ENCODE assay signal across 22 cellular contexts in the genomic region with DNA sequence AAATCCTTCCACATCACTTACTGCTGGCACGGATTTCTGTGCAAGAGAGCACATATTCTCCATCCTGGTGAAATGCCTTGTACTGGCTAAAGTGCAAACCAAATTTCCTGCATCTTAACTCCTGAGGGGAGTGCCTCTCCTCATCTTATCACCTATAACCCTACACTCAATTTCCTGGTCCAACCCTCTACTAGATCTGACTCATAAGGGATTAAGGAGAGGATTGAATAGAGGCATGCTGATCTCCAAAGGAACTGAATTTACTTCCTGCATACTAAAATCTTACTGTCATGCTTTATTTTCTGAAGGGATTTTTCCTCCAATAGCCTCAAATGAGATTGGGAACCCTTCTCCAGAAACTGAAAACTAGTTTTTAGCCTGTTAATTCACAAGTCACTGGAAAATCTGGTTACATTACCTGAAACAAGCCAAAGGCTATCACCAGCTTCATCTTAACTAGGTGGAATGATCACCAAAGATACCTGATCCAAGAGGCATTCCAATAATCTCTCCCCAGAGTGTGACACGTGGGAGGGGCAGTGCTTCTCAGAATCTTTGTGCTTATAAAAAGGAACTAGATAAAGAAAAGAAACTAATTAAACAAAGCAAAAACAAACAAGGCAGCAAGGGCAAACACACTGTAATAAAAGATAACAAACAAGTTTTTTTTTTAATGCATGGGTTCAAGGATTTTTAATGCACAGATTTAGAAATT.
DNase-seq lines count a peak whose midpoint lies in the region; ATAC-seq and TF ChIP-seq lines count a peak whose summit lies in the region.
"Had no signal": no experiment of that assay in that cellular context is flagged by ENCODE, and none has a peak within 500 bp of the region (broad histone marks: within the 10 kb centered on the region; RNA-seq: fewer than 3 reads in every experiment).

No MANE protein-coding gene starts in this region.

- no peak overlapping the region for H3K4me3 Mint-ChIP-seq in WTC11
- H3K4me3 Mint-ChIP-seq: activated T-cell treated with anti-CD3 and anti-CD28 coated beads, Interleukin-2, amount 50 U/mL, for 24 hours; dendritic cell treated with granulocyte-macrophage colony-stimulating factor and Interleukin-4, amounts not matched to agents 40 ng/mL and 50 ng/mL, for 4 days; IgD-negative memory B cell; immature natural killer cell; memory B cell; natural killer cell treated with Interleukin-12 subunit alpha and Interleukin-12 subunit beta and Interleukin-15 and Interleukin-18, amount 100 ng/mL, for 72 hours; stimulated activated naive B cell treated with anti-CD40 and anti-IgM and Interleukin-4, amounts not matched to agents 10 μg/mL and 1 μg/mL and 100 μg/mL, for 72 hours had no signal

- TF ChIP-seq CTCF in WTC11 (IDR thresholded peaks at IDR 0.05) (no peak), hepatocyte (IDR thresholded peaks at IDR 0.05; ENCODE audit: poor library complexity) (no peak)

- H3K79me2 ChIP-seq in hepatocyte = no peaks in the 10 kb centered on the region

- no peaks in the 10 kb centered on the region for H3K36me3 Mint-ChIP-seq in WTC11
- H3K36me3 Mint-ChIP-seq: IgD-negative memory B cell; immature natural killer cell; memory B cell; natural killer cell treated with Interleukin-12 subunit alpha and Interleukin-12 subunit beta and Interleukin-15 and Interleukin-18, amount 100 ng/mL, for 72 hours; stimulated activated naive B cell treated with anti-CD40 and anti-IgM and Interleukin-4, amounts not matched to agents 10 μg/mL and 1 μg/mL and 100 μg/mL, for 72 hours had no signal

- H3K4me3 ChIP-seq in hepatocyte (no peak overlapping the region), urinary bladder (ENCODE audit: low read depth, low read length) (no peak overlapping the region)
- H3K4me3 ChIP-seq: transverse colon had no signal

- H3K4me2 ChIP-seq in hepatocyte = no peak overlapping the region

- WGBS in hepatocyte (ENCODE audit: low lambda C conversion rate, missing lambda C conversion rate) = 49% methylated on average over 2 of the region's 2 CpGs
- WGBS in urinary bladder = 36% methylated on average over 2 of the region's 2 CpGs

- no peaks in the 10 kb centered on the region for H3K27me3 Mint-ChIP-seq in WTC11 (ENCODE audit: low read depth)
- H3K27me3 Mint-ChIP-seq: activated T-cell treated with anti-CD3 and anti-CD28 coated beads, Interleukin-2, amount 50 U/mL, for 24 hours; dendritic cell treated with granulocyte-macrophage colony-stimulating factor and Interleukin-4, amounts not matched to agents 40 ng/mL and 50 ng/mL, for 4 days; natural killer cell treated with Interleukin-12 subunit alpha and Interleukin-12 subunit beta and Interleukin-15 and Interleukin-18, amount 100 ng/mL, for 72 hours; progenitor cell of endocrine pancreas; stimulated activated naive B cell treated with anti-CD40 and anti-IgM and Interleukin-4, amounts not matched to agents 10 μg/mL and 1 μg/mL and 100 μg/mL, for 72 hours had no signal

- no peaks in the 10 kb centered on the region for H3K9me3 Mint-ChIP-seq in WTC11
- H3K9me3 Mint-ChIP-seq: activated T-cell treated with anti-CD3 and anti-CD28 coated beads, Interleukin-2, amount 50 U/mL, for 24 hours; dendritic cell treated with granulocyte-macrophage colony-stimulating factor and Interleukin-4, amounts not matched to agents 40 ng/mL and 50 ng/mL, for 4 days; IgD-negative memory B cell; memory B cell; natural killer cell treated with Interleukin-12 subunit alpha and Interleukin-12 subunit beta and Interleukin-15 and Interleukin-18, amount 100 ng/mL, for 72 hours; stimulated activated naive B cell treated with anti-CD40 and anti-IgM and Interleukin-4, amounts not matched to agents 10 μg/mL and 1 μg/mL and 100 μg/mL, for 72 hours had no signal

- H3K36me3 ChIP-seq in hepatocyte (replicated peaks; ENCODE audit: insufficient read depth, low read depth) (no peaks in the 10 kb centered on the region), urinary bladder (ENCODE audit: insufficient read depth) (no peaks in the 10 kb centered on the region)
- H3K36me3 ChIP-seq: transverse colon had no signal

- POLR2A ChIA-PET in WTC11 (lab: Charles Lee) = no interaction called here

- DNase-seq in NCI-H82 (lab: John Stamatoyannopoulos, UW) (peak; percentile 19), NCI-H82 treated with DMSO at 0.1 percent for 48 hours (lab: John Stamatoyannopoulos, UW; ENCODE audit: unreplicated experiment) (no peak), WTC11 (ENCODE audit: low spot score) (no peak), hepatocyte (ENCODE audit: low spot score) (no peak), DMS79 (lab: John Stamatoyannopoulos, UW) (no peak)
- DNase-seq: activated CD4-positive, alpha-beta T cell treated with anti-CD3 and anti-CD28 coated beads, Interleukin-2, amount 50 U/mL, for 48 hours; activated naive CD4-positive, alpha-beta T cell treated with anti-CD3 and anti-CD28 coated beads, Interleukin-2, amount 50 U/mL, for 16 hours; activated T-cell treated with anti-CD3 and anti-CD28 coated beads, Interleukin-2, amount 50 U/mL, for 24 hours; erythroblast; immature natural killer cell; NCI-H2029; stimulated activated naive B cell treated with anti-CD40 and anti-IgM and Interleukin-4, amounts not matched to agents 10 μg/mL and 1 μg/mL and 100 μg/mL, for 72 hours; transverse colon had no signal

- H3K4me1 ChIP-seq in hepatocyte (ENCODE audit: insufficient read depth) (no peaks in the 10 kb centered on the region), urinary bladder (ENCODE audit: insufficient read depth) (peaks cover 2% of the 10 kb centered on the region)

- H3K9me2 ChIP-seq in hepatocyte (replicated peaks; ENCODE audit: insufficient read depth) = no peaks in the 10 kb centered on the region

- no peaks in the 10 kb centered on the region for H3K9me3 ChIP-seq in hepatocyte (ENCODE audit: low read depth)
- H3K9me3 ChIP-seq: transverse colon had no signal

- CTCF ChIA-PET in WTC11 (lab: Charles Lee) = no interaction called here

- H3K27ac Mint-ChIP-seq in WTC11 = no peak overlapping the region
- H3K27ac Mint-ChIP-seq: activated T-cell treated with anti-CD3 and anti-CD28 coated beads, Interleukin-2, amount 50 U/mL, for 24 hours; dendritic cell treated with granulocyte-macrophage colony-stimulating factor and Interleukin-4, amounts not matched to agents 40 ng/mL and 50 ng/mL, for 4 days; IgD-negative memory B cell; immature natural killer cell; memory B cell; natural killer cell treated with Interleukin-12 subunit alpha and Interleukin-12 subunit beta and Interleukin-15 and Interleukin-18, amount 100 ng/mL, for 72 hours; progenitor cell of endocrine pancreas; stimulated activated naive B cell treated with anti-CD40 and anti-IgM and Interleukin-4, amounts not matched to agents 10 μg/mL and 1 μg/mL and 100 μg/mL, for 72 hours had no signal

- ATAC-seq in WTC11 (peak; percentile 67), GM18858 (IDR thresholded peaks at IDR 0.05; ENCODE audit: unreplicated experiment) (no peak), GM19397 (IDR thresholded peaks at IDR 0.05; ENCODE audit: unreplicated experiment) (no peak)
- ATAC-seq: natural killer cell treated with Interleukin-12 subunit alpha and Interleukin-12 subunit beta and Interleukin-15 and Interleukin-18, amount 100 ng/mL, for 72 hours; stimulated activated naive B cell treated with anti-CD40 and anti-IgM and Interleukin-4, amounts not matched to agents 10 μg/mL and 1 μg/mL and 100 μg/mL, for 72 hours had no signal

- peaks cover 5% of the 10 kb centered on the region for H3K4me1 Mint-ChIP-seq in WTC11
- H3K4me1 Mint-ChIP-seq: IgD-negative memory B cell; immature natural killer cell; memory B cell; stimulated activated naive B cell treated with anti-CD40 and anti-IgM and Interleukin-4, amounts not matched to agents 10 μg/mL and 1 μg/mL and 100 μg/mL, for 72 hours had no signal

- no peaks in the 10 kb centered on the region for H4K20me1 ChIP-seq in hepatocyte (ENCODE audit: insufficient read depth, poor library complexity, severe bottlenecking)

- no peak overlapping the region for H2AFZ ChIP-seq in hepatocyte

- H3K27ac ChIP-seq in hepatocyte = peak overlapping the region; percentile 45
- peak overlapping the region; percentile 38 for H3K27ac ChIP-seq in urinary bladder (ENCODE audit: low read depth)
- H3K27ac ChIP-seq: C4-2B, transverse colon had no signal

- H3K27me3 ChIP-seq in hepatocyte = no peaks in the 10 kb centered on the region
- H3K27me3 ChIP-seq: transverse colon had no signal

TF ChIP-seq in WTC11, 78 proteins besides CTCF, POLR2A, EP300 and RAD21:
- no peak for TF ChIP-seq GTF2I (CRISPR knock-in tag; conservative IDR thresholded peaks at IDR 0.05)
- TF ChIP-seq MAX (CRISPR knock-in tag; IDR thresholded peaks at IDR 0.05) = no peak
